ENCODE assay signal across 20 cellular contexts in the genomic region with DNA sequence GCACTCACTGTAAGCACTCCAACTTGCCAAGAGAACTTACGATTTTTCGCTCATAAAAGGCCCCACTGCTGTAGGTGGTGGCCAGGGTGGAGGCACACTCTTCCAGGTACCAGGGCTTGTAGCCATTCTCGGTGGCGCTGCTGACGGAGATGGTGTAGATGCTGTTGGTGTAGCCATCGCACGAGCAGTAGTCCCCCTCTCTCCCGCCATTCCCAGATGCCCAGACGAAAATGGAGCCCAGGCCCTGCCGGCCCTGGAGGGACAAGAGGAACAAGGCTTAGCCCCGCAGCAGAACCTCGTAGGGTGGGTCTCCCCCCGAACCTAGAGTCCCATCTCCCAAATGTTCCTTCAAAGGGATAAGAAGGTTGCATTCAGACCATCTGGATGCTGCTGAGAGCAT.
"Had no signal": no experiment of that assay in that cellular context is flagged by ENCODE, and none has a peak within 500 bp of the region (broad histone marks: within the 10 kb centered on the region; RNA-seq: fewer than 3 reads in every experiment).

No MANE protein-coding gene starts in this region.

- H3K9me3 ChIP-seq: lower lobe of right lung, psoas muscle, sigmoid colon, stomach, testis, tibial nerve, upper lobe of left lung, uterus had no signal

- DNase-seq: cerebellar nuclear complex; dorsolateral prefrontal cortex; effector CD4-positive, alpha-beta T cell; hypothalamus; kidney glomerular epithelial cell; left ventricle myocardium superior; lower lobe of right lung; nucleus accumbens; psoas muscle; right cardiac atrium; sigmoid colon; stimulated activated CD4-positive, alpha-beta T cell treated with anti-CD3 and anti-CD28 coated beads, Interleukin-2, amount 100 ng/mL, for 24 hours; stimulated activated CD4-positive, alpha-beta T cell treated with anti-CD3 and anti-CD28 coated beads, Interleukin-4, amount 100 ng/mL, for 24 hours; stimulated activated naive CD4-positive, alpha-beta T cell treated with Interleukin-2 at 50 U/mL for 16 hours; stomach; testis; uterus had no signal

- H3K4me1 ChIP-seq: lower lobe of right lung, psoas muscle, sigmoid colon, stomach, testis, tibial nerve, upper lobe of left lung, uterus had no signal

- H3K27me3 ChIP-seq: dorsolateral prefrontal cortex, sigmoid colon, testis, upper lobe of left lung, uterus had no signal

- ATAC-seq: left ventricle myocardium superior; lower lobe of right lung; psoas muscle; right cardiac atrium; stimulated activated effector memory CD8-positive, alpha-beta T cell treated with anti-CD3 and anti-CD28 coated beads, Interleukin-12 subunit alpha, Interleukin-12 subunit beta, amount 100 ng/mL, for 72 hours had no signal

- H3K4me3 ChIP-seq: dorsolateral prefrontal cortex, lower lobe of right lung, psoas muscle, sigmoid colon, stomach, testis, tibial nerve, upper lobe of left lung, uterus had no signal

- H3K36me3 ChIP-seq: lower lobe of right lung, sigmoid colon, tibial nerve, upper lobe of left lung, uterus had no signal

- H3K27ac ChIP-seq: lower lobe of right lung, psoas muscle, sigmoid colon, stomach, tibial nerve, upper lobe of left lung, uterus had no signal
